ENCODE assay signal across 1 cellular context in genomic region chr20:17500826-17501225, GRCh38.
TF ChIP-seq lines count a peak whose summit lies in the region.

No MANE protein-coding gene starts in this region.

TF ChIP-seq in K562, 482 proteins besides CTCF, POLR2A, EP300 and RAD21 (continued from another document):
- TF ChIP-seq, protein P1, sequence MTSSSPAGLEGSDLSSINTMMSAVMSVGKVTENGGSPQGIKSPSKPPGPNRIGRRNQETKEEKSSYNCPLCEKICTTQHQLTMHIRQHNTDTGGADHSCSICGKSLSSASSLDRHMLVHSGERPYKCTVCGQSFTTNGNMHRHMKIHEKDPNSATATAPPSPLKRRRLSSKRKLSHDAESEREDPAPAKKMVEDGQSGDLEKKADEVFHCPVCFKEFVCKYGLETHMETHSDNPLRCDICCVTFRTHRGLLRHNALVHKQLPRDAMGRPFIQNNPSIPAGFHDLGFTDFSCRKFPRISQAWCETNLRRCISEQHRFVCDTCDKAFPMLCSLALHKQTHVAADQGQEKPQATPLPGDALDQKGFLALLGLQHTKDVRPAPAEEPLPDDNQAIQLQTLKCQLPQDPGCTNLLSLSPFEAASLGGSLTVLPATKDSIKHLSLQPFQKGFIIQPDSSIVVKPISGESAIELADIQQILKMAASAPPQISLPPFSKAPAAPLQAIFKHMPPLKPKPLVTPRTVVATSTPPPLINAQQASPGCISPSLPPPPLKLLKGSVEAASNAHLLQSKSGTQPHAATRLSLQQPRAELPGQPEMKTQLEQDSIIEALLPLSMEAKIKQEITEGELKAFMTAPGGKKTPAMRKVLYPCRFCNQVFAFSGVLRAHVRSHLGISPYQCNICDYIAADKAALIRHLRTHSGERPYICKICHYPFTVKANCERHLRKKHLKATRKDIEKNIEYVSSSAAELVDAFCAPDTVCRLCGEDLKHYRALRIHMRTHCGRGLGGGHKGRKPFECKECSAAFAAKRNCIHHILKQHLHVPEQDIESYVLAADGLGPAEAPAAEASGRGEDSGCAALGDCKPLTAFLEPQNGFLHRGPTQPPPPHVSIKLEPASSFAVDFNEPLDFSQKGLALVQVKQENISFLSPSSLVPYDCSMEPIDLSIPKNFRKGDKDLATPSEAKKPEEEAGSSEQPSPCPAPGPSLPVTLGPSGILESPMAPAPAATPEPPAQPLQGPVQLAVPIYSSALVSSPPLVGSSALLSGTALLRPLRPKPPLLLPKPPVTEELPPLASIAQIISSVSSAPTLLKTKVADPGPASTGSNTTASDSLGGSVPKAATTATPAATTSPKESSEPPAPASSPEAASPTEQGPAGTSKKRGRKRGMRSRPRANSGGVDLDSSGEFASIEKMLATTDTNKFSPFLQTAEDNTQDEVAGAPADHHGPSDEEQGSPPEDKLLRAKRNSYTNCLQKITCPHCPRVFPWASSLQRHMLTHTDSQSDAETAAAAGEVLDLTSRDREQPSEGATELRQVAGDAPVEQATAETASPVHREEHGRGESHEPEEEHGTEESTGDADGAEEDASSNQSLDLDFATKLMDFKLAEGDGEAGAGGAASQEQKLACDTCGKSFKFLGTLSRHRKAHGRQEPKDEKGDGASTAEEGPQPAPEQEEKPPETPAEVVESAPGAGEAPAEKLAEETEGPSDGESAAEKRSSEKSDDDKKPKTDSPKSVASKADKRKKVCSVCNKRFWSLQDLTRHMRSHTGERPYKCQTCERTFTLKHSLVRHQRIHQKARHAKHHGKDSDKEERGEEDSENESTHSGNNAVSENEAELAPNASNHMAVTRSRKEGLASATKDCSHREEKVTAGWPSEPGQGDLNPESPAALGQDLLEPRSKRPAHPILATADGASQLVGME (CRISPR knock-in tag; IDR thresholded peaks at IDR 0.05): no peak
TF ChIP-seq in K562: peak in this region for 1.
